Comparison of ENCODE assay signal across 1 cellular context in the genomic region with DNA sequence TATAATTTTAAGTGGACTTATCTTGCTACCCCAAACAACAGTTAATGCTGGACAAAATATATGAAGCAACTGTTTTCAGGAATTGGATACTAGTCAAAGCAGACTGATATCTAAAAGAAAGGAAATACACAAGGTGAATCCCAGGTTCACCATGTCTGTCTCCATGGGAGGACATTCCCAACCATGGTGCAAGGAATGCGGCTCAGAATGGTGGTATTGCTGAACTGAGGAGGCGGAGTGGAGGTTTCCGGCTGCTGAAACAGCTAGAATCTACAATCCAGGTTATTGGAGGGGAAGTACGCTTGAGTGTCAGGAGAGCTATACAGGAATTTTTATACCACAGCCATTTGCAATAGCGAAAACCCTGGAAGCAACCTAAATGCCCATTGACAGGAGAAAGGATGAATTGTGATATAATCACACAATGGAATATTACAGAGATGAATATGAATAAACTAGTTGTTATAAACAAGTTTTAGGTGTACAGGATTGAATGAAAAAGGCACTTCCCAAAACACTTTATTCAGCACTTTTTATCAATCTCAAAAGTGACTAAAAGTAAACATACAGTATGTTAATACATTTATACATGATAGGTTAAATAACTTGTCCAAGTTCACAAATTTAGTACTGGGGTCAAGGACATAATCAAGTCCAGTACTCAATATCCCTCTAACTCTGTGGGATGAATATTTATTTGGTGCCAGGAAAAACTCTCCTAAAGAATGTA.
TF ChIP-seq lines count a peak whose summit lies in the region.

No MANE protein-coding gene starts in this region.

TF ChIP-seq in WTC11, 78 proteins besides CTCF, POLR2A, EP300 and RAD21 (continued from another document):
- TF ChIP-seq, protein P1, sequence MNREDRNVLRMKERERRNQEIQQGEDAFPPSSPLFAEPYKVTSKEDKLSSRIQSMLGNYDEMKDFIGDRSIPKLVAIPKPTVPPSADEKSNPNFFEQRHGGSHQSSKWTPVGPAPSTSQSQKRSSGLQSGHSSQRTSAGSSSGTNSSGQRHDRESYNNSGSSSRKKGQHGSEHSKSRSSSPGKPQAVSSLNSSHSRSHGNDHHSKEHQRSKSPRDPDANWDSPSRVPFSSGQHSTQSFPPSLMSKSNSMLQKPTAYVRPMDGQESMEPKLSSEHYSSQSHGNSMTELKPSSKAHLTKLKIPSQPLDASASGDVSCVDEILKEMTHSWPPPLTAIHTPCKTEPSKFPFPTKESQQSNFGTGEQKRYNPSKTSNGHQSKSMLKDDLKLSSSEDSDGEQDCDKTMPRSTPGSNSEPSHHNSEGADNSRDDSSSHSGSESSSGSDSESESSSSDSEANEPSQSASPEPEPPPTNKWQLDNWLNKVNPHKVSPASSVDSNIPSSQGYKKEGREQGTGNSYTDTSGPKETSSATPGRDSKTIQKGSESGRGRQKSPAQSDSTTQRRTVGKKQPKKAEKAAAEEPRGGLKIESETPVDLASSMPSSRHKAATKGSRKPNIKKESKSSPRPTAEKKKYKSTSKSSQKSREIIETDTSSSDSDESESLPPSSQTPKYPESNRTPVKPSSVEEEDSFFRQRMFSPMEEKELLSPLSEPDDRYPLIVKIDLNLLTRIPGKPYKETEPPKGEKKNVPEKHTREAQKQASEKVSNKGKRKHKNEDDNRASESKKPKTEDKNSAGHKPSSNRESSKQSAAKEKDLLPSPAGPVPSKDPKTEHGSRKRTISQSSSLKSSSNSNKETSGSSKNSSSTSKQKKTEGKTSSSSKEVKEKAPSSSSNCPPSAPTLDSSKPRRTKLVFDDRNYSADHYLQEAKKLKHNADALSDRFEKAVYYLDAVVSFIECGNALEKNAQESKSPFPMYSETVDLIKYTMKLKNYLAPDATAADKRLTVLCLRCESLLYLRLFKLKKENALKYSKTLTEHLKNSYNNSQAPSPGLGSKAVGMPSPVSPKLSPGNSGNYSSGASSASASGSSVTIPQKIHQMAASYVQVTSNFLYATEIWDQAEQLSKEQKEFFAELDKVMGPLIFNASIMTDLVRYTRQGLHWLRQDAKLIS (CRISPR knock-in tag; IDR thresholded peaks at IDR 0.05; ENCODE audit: borderline replicate concordance) = no peak
- TF ChIP-seq SMAD4 (CRISPR knock-in tag; IDR thresholded peaks at IDR 0.05) (no peak), IRF2 (CRISPR knock-in tag; IDR thresholded peaks at IDR 0.05; ENCODE audit: borderline replicate concordance, low read depth) (no peak), GTF2I (CRISPR knock-in tag; conservative IDR thresholded peaks at IDR 0.05) (no peak)
- TF ChIP-seq, protein P2, sequence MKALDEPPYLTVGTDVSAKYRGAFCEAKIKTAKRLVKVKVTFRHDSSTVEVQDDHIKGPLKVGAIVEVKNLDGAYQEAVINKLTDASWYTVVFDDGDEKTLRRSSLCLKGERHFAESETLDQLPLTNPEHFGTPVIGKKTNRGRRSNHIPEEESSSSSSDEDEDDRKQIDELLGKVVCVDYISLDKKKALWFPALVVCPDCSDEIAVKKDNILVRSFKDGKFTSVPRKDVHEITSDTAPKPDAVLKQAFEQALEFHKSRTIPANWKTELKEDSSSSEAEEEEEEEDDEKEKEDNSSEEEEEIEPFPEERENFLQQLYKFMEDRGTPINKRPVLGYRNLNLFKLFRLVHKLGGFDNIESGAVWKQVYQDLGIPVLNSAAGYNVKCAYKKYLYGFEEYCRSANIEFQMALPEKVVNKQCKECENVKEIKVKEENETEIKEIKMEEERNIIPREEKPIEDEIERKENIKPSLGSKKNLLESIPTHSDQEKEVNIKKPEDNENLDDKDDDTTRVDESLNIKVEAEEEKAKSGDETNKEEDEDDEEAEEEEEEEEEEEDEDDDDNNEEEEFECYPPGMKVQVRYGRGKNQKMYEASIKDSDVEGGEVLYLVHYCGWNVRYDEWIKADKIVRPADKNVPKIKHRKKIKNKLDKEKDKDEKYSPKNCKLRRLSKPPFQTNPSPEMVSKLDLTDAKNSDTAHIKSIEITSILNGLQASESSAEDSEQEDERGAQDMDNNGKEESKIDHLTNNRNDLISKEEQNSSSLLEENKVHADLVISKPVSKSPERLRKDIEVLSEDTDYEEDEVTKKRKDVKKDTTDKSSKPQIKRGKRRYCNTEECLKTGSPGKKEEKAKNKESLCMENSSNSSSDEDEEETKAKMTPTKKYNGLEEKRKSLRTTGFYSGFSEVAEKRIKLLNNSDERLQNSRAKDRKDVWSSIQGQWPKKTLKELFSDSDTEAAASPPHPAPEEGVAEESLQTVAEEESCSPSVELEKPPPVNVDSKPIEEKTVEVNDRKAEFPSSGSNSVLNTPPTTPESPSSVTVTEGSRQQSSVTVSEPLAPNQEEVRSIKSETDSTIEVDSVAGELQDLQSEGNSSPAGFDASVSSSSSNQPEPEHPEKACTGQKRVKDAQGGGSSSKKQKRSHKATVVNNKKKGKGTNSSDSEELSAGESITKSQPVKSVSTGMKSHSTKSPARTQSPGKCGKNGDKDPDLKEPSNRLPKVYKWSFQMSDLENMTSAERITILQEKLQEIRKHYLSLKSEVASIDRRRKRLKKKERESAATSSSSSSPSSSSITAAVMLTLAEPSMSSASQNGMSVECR (CRISPR knock-in tag; IDR thresholded peaks at IDR 0.05; ENCODE audit: borderline replicate concordance) = no peak
